In the genomic region with DNA sequence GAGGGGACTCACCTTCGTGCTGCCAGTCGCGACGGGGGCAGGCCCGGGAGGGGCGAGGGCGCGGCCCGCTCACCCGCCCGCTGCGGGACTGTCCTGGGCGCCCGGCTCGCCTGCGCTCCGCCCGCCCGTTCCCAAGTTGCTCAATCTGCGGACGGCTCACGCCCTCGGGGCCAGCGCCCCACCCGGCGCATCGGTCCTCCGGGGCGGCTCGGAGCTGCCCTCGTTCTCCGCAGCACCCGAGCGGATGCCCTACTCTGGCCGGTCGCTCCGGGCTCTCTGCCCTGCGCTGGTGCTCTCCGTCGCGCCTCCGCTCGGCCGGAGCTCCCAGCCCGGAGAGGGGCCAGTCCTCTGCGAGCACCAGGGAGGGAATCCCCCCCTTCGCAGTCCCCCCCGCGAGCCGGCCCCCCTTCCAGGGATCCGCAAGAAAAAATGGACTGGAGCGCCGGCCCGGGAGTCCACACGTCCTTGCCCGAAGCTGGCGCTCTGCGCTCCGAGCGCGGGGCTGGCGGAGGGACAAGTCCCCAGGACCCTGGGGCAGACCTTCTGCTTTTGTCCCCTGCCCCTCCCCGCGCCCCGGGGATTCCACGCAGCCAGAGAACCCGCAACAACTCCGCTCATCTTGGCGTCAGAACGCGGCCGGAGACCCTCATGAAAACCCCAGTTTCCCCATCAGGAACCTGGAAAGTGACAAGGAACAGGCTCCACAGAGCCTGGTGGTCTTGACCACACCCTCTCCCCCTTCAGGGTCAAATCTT, we compare ENCODE assay signal across 9 cellular contexts. TPM values are rescaled to one million over a fixed set of nuclear protein-coding genes. Genes with fewer than 3 reads are reported as not detected.
DNase-seq lines count a peak whose midpoint lies in the region; ATAC-seq and TF ChIP-seq lines count a peak whose summit lies in the region.
"Had no signal": no experiment of that assay in that cellular context is flagged by ENCODE, and none has a peak within 500 bp of the region (broad histone marks: within the 10 kb centered on the region; RNA-seq: fewer than 3 reads in every experiment).

A gene with protein sequence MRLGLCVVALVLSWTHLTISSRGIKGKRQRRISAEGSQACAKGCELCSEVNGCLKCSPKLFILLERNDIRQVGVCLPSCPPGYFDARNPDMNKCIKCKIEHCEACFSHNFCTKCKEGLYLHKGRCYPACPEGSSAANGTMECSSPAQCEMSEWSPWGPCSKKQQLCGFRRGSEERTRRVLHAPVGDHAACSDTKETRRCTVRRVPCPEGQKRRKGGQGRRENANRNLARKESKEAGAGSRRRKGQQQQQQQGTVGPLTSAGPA (minus strand): TSS at position 339 of the 755 bp plus-strand sequence. CDS start 5,231 bp downstream, outside the sequence.

- H2AFZ ChIP-seq in SK-N-SH (ENCODE audit: low read depth), result no peak within 1 kb of the TSS

- H3K9me2 ChIP-seq in SK-N-SH, result no peaks in the 10 kb centered on the region

- no peak within 1 kb of the TSS for H3K9ac ChIP-seq in SK-N-SH

- ATAC-seq in GM19324 (IDR thresholded peaks at IDR 0.05; ENCODE audit: low FRiP score, unreplicated experiment), result no peak

- POLR2A ChIA-PET in SK-N-SH (lab: Yijun Ruan, JAX), result interaction anchor here (1.1 kb wide), 1 partner anchor 54 kb away, joined by 3 read pairs; no protein-coding TSS in a partner anchor

- H3K79me2 ChIP-seq in SK-N-SH (ENCODE audit: insufficient read depth), result no peaks in the 10 kb centered on the region

- H4K20me1 ChIP-seq in SK-N-SH (ENCODE audit: insufficient read depth), result no peaks in the 10 kb centered on the region

- no peaks in the 10 kb centered on the region for H3K36me3 ChIP-seq in SK-N-SH (replicated peaks in 1 of 2; ENCODE audit: control insufficient read depth in 1 of 2, insufficient read depth in 2 of 2, low read length in 1 of 2)
- no peaks in the 10 kb centered on the region for H3K36me3 ChIP-seq in sigmoid colon

- CTCF ChIA-PET in SK-N-SH (lab: Yijun Ruan, JAX), result interaction anchor here (0.9 to 2.2 kb wide), 7 partner anchors 26 to 120 kb away, joined by 3 to 9 read pairs (median 3); a partner anchor contains a TSS

- TF ChIP-seq POLR2A in sigmoid colon (IDR thresholded peaks at IDR 0.05), result no peak

- in situ Hi-C loops in GM13976 (cut with MboI; ENCODE audit: low sequenced_read_pairs, unreplicated experiment), result no loop called here

- TF ChIP-seq CTCF in GM20000 (IDR thresholded peaks at IDR 0.05; ENCODE audit: extremely low read depth, missing control alignments) (no peak), SK-N-SH (IDR thresholded peaks at IDR 0.05) (no peak), sigmoid colon (IDR thresholded peaks at IDR 0.05) (no peak), GM13976 (IDR thresholded peaks at IDR 0.05; ENCODE audit: borderline replicate concordance, control extremely low read depth, extremely low read depth, insufficient read depth, missing control alignments) (no peak)

- WGBS in SK-N-SH (ENCODE audit: low lambda C conversion rate), result 0% methylated on average over 1 of the region's 72 CpGs
- WGBS in sigmoid colon, 2 donors, result 3 to 5% methylated on average over 72 of the region's 72 CpGs

- peak within 1 kb of the TSS; percentile 73; the same call in 1 of the 2 replicates for H3K4me2 ChIP-seq in SK-N-SH

- H3K27ac ChIP-seq in SK-N-SH (ENCODE audit: low read depth in 2 of 2, low read length in 1 of 2), result no peak within 1 kb of the TSS
- H3K27ac ChIP-seq in sigmoid colon, result no peak within 1 kb of the TSS
- H3K27ac ChIP-seq: VCaP had no signal

- H3F3A ChIP-seq in SK-N-SH (replicated peaks; ENCODE audit: insufficient read depth), result no peaks in the 10 kb centered on the region

- DNase-seq in GM20000 (ENCODE audit: low spot score), result peak; percentile 37
- peak; percentile 91 for DNase-seq in SK-N-SH
- DNase-seq in germinal center (ENCODE audit: low spot score), result peak; percentile 20
- no peak for DNase-seq in sigmoid colon
- DNase-seq in OCI-M2 (lab: John Stamatoyannopoulos, UW; ENCODE audit: unreplicated experiment), result no peak
- DNase-seq in NCI-H128 (lab: John Stamatoyannopoulos, UW; ENCODE audit: unreplicated experiment), result no peak
- no peak for DNase-seq in GM13976 (ENCODE audit: low spot score)

- intact Hi-C loops in sigmoid colon (cut with DNase I), result no loop called here

- H3K9me3 ChIP-seq in SK-N-SH, result no peaks in the 10 kb centered on the region
- H3K9me3 ChIP-seq in sigmoid colon, result no peaks in the 10 kb centered on the region

- no peak for TF ChIP-seq RAD21 in SK-N-SH (IDR thresholded peaks at IDR 0.05; ENCODE audit: low read length)

- H3K27me3 ChIP-seq in SK-N-SH (ENCODE audit: insufficient read depth), result peaks cover 81% of the 10 kb centered on the region
- peaks cover 26 to 89% (median 47%) of the 10 kb centered on the region in 3 donors for H3K27me3 ChIP-seq in sigmoid colon

- H3K4me1 ChIP-seq in SK-N-SH (ENCODE audit: control insufficient read depth in 1 of 2, insufficient read depth in 2 of 2, low read depth in 1 of 2, low read length in 1 of 2) (no peaks in the 10 kb centered on the region; a peak in 1 of 4 replicates), sigmoid colon (peaks cover 0 to 21% (median 18%) of the 10 kb centered on the region in 4 donors)

- TF ChIP-seq EP300 in SK-N-SH (IDR thresholded peaks at IDR 0.05; ENCODE audit: borderline replicate concordance in 1 of 2, low read depth in 1 of 2, low read length in 1 of 2), result no peak
- no peak for TF ChIP-seq EP300 in sigmoid colon (IDR thresholded peaks at IDR 0.05)

- H3K4me3 ChIP-seq in SK-N-SH (ENCODE audit: low read depth in 2 of 2, low read length in 1 of 2) (peak within 1 kb of the TSS in 1 of 2 experiments; percentile 29; a peak in 3 of 4 replicates), sigmoid colon (peak within 1 kb of the TSS; percentile 15 to 48 (median 40))

TF ChIP-seq in SK-N-SH, 30 proteins besides CTCF, POLR2A, EP300 and RAD21:
- TF ChIP-seq GATA2 (CRISPR knock-in tag; IDR thresholded peaks at IDR 0.05), result no peak
- TF ChIP-seq, protein P1, sequence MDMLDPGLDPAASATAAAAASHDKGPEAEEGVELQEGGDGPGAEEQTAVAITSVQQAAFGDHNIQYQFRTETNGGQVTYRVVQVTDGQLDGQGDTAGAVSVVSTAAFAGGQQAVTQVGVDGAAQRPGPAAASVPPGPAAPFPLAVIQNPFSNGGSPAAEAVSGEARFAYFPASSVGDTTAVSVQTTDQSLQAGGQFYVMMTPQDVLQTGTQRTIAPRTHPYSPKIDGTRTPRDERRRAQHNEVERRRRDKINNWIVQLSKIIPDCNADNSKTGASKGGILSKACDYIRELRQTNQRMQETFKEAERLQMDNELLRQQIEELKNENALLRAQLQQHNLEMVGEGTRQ (IDR thresholded peaks at IDR 0.05; ENCODE audit: borderline replicate concordance, low read depth, low read length), result no peak

RNA-seq across cellular contexts. Expression of the gene that starts here (rescaled TPM):
- polyA plus RNA-seq in SK-N-SH (2012; rRNA removed) (0.03 TPM in 1 of 2 replicates, not detected in the other), sigmoid colon (1 to 10 TPM in 1 of 3 donors, under 1 TPM in 2; 0.46 to 1.8 (median 0.92) TPM)
- polyA plus RNA-seq in SK-N-SH (2012; cell fraction: cytosol; rRNA removed), result not detected in 2 replicates
- 0.02 and 0.06 TPM in 2 replicates for polyA plus RNA-seq in SK-N-SH (2012; cell fraction: nucleus; rRNA removed)
- total RNA-seq in sigmoid colon, result 1 to 10 TPM in 1 of 4 donors, under 1 TPM in 3; 0.41 to 2.2 (median 0.77) TPM

Comparison
In these comparisons a context has a peak if more than half of its experiments do, and no peak if none do; other contexts are left out.
1. Peak in DNase-seq and H3K4me2 ChIP-seq in SK-N-SH; RNA of the gene not detected or under 1 TPM.
2. DNase-seq: peak in GM20000 (single experiment) and germinal center (single experiment); none in sigmoid colon (single experiment), OCI-M2 (single experiment), NCI-H128 (single experiment) and GM13976 (single experiment).